In the genomic region with DNA sequence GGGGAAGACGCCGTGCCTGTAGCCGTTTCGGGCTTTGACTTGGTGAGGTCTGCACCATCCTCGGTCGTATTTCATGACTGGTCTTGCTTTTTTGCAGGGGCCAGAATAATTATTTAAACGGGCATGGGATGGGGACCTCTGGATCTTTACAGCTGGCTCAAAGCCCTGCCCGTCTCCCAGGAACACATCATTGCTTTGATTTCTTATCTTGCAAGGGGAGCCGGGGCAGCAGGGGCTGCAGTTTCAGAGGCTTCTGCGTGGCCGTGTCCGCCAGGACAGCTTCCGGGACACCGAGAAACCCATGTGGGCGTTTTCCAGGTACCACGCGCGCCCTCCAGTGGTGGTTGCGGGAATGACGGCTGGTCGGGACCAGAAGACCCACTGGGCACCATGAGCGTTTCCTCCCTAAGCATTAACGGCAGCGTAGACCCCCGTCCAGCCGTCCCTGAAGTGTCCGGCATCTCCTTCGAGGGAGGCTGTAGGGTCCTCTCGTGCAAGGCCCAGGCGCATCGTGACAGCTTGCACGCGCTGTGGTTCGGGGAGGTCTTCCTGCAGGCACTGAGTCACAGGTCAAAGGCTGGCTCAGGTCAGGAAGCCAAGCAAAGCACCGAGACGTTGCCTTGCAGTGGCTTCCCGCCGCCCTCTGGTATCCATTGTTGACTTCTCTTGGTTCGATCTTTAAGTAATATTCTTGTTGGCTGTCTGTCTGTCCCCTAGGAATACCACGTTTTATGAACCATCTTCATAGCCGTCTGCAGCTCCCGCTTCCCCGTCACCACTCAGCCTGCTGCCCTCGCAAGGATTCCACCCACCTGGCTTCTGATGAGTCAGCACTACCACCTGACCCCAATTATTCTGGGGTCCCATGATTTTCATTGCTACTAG, we compare ENCODE assay signal across 8 cellular contexts. TPM values are rescaled to one million over a fixed set of nuclear protein-coding genes. Genes with fewer than 3 reads are reported as not detected.
A peak's percentile ranks its signal among the peaks of the same experiment; 100 is the strongest.
DNase-seq lines count a peak whose midpoint lies in the region; ATAC-seq, FAIRE-seq and TF ChIP-seq lines count a peak whose summit lies in the region.

No MANE protein-coding gene starts in this region.

- no peaks in the 10 kb centered on the region for H3K36me3 ChIP-seq in left ventricle myocardium inferior

- H3K9me3 ChIP-seq in left ventricle myocardium inferior (replicated peaks): no peaks in the 10 kb centered on the region

- peaks cover 17% of the 10 kb centered on the region for H3K27me3 ChIP-seq in left ventricle myocardium inferior (ENCODE audit: low read depth)

- H3K27ac Mint-ChIP-seq in activated naive CD8-positive, alpha-beta T cell treated with anti-CD3 and anti-CD28 coated beads, Interleukin-2, amount 10 ng/mL, durations not matched to agents 7 days and 5 days: peak overlapping the region; percentile 78

- peak overlapping the region; percentile 57 for H3K27ac ChIP-seq in left ventricle myocardium inferior (replicated peaks)

- no peaks in the 10 kb centered on the region for H3K36me3 Mint-ChIP-seq in activated naive CD8-positive, alpha-beta T cell treated with anti-CD3 and anti-CD28 coated beads, Interleukin-2, amount 10 ng/mL, durations not matched to agents 7 days and 5 days

- peak; percentile 74 for ATAC-seq in activated naive CD8-positive, alpha-beta T cell treated with anti-CD3 and anti-CD28 coated beads, Interleukin-2, amount 10 ng/mL, durations not matched to agents 7 days and 5 days (ENCODE audit: low read depth)
- no peak for ATAC-seq in GM21423 (IDR thresholded peaks at IDR 0.05; ENCODE audit: unreplicated experiment)

- FAIRE-seq in GM19239 (lab: Jason Lieb, UNC): peak; percentile 72

- peaks cover 18% of the 10 kb centered on the region for H3K4me1 Mint-ChIP-seq in activated naive CD8-positive, alpha-beta T cell treated with anti-CD3 and anti-CD28 coated beads, Interleukin-2, amount 10 ng/mL, durations not matched to agents 7 days and 5 days

- no peaks in the 10 kb centered on the region for H3K9me3 Mint-ChIP-seq in activated naive CD8-positive, alpha-beta T cell treated with anti-CD3 and anti-CD28 coated beads, Interleukin-2, amount 10 ng/mL, durations not matched to agents 7 days and 5 days

- DNase-seq in AG10803 (ENCODE audit: low read depth) (peak; percentile 65), GM19239 (ENCODE audit: insufficient read length, low spot score) (peak; percentile 75), MV-4-11 (lab: John Stamatoyannopoulos, UW) (peak; percentile 70), SW480 (ENCODE audit: low spot score) (peak; percentile 76), left ventricle myocardium inferior (peak; percentile 80), renal cortical epithelial cell (ENCODE audit: low read depth) (peak; percentile 48)
- peak; percentile 92 for DNase-seq in activated naive CD8-positive, alpha-beta T cell treated with anti-CD3 and anti-CD28 coated beads, Interleukin-2, amount 10 ng/mL, durations not matched to agents 7 days and 5 days

- H3K27me3 Mint-ChIP-seq in activated naive CD8-positive, alpha-beta T cell treated with anti-CD3 and anti-CD28 coated beads, Interleukin-2, amount 10 ng/mL, durations not matched to agents 7 days and 5 days: peaks cover 17% of the 10 kb centered on the region

- TF ChIP-seq CTCF in AG10803 (conservative IDR thresholded peaks at IDR 0.05; ENCODE audit: low read length) (peak; percentile 87), left ventricle myocardium inferior (IDR thresholded peaks at IDR 0.05; ENCODE audit: borderline replicate concordance) (peak; percentile 96)

- peak overlapping the region; percentile 65 for H3K4me3 Mint-ChIP-seq in activated naive CD8-positive, alpha-beta T cell treated with anti-CD3 and anti-CD28 coated beads, Interleukin-2, amount 10 ng/mL, durations not matched to agents 7 days and 5 days

- H3K4me1 ChIP-seq in left ventricle myocardium inferior: peaks cover 8% of the 10 kb centered on the region

- POLR2A ChIA-PET in activated naive CD8-positive, alpha-beta T cell treated with anti-CD3 and anti-CD28 coated beads, Interleukin-2, amount 10 ng/mL, durations not matched to agents 7 days and 5 days (lab: Charles Lee): interaction anchor here (1.3 to 2.3 kb wide), 3 partner anchors 15 to 202 kb away, joined by 3 to 9 read pairs (median 3); partner anchors contain the start of gene ZFAND2A

- H3K4me3 ChIP-seq in AG10803 (ENCODE audit: low read length) (peak overlapping the region; percentile 41), left ventricle myocardium inferior (peak overlapping the region; percentile 51)

- intact Hi-C loops in left ventricle myocardium inferior (cut with micrococcal nuclease): no loop called here

RNA-seq across cellular contexts. Expression of gene ZFAND2A, which starts 16.2 kb away (rescaled TPM):
- 10 to 100 TPM; 31.3 to 33.2 TPM for total RNA-seq in activated naive CD8-positive, alpha-beta T cell treated with anti-CD3 and anti-CD28 coated beads, Interleukin-2, amount 10 ng/mL, durations not matched to agents 7 days and 5 days
- total RNA-seq in left ventricle myocardium inferior (6.6 TPM), renal cortical epithelial cell (9.9 and 21.4 TPM in 2 replicates)

RNA-seq across cellular contexts. Expression of gene UNCX, which starts 56.5 kb away (rescaled TPM):
- not detected for total RNA-seq in activated naive CD8-positive, alpha-beta T cell treated with anti-CD3 and anti-CD28 coated beads, Interleukin-2, amount 10 ng/mL, durations not matched to agents 7 days and 5 days
- total RNA-seq in left ventricle myocardium inferior (not detected), renal cortical epithelial cell (not detected in 2 replicates)
